ENCODE assay signal across 31 cellular contexts in genomic region chr11:60873533-60873932, GRCh38. TPM values are rescaled to one million over a fixed set of nuclear protein-coding genes. Genes with fewer than 3 reads are reported as not detected.
A peak's percentile ranks its signal among the peaks of the same experiment; 100 is the strongest.
DNase-seq lines count a peak whose midpoint lies in the region; ATAC-seq and TF ChIP-seq lines count a peak whose summit lies in the region.
"Had no signal": no experiment of that assay in that cellular context is flagged by ENCODE, and none has a peak within 500 bp of the region (broad histone marks: within the 10 kb centered on the region; RNA-seq: fewer than 3 reads in every experiment).

No MANE protein-coding gene starts in this region.

- peaks cover 23% of the 10 kb centered on the region for H3K4me1 ChIP-seq in fibroblast of lung (ENCODE audit: control insufficient read depth, extremely low read depth, insufficient read depth, low read length)
- H3K4me1 ChIP-seq in smooth muscle cell (ENCODE audit: low read depth): no peaks in the 10 kb centered on the region
- H3K4me1 ChIP-seq: BE2C had no signal

- no peaks in the 10 kb centered on the region for H3K27me3 Mint-ChIP-seq in T-helper 2 cell treated with Interferon-gamma antibody and Interleukin-4, amounts not matched to agents 5 μg/mL and 100 μg/mL, for 36 hours (ENCODE audit: low read depth)
- peaks cover 5% of the 10 kb centered on the region for H3K27me3 Mint-ChIP-seq in HFFc6 (ENCODE audit: insufficient read depth)
- H3K27me3 Mint-ChIP-seq in activated T-cell treated with anti-CD3 and anti-CD28 coated beads, Interleukin-2, amount 50 U/mL, for 24 hours: peaks cover 3% of the 10 kb centered on the region
- H3K27me3 Mint-ChIP-seq: activated CD4-positive, alpha-beta memory T cell treated with anti-CD3 and anti-CD28 coated beads, Interleukin-2, amount 10 ng/mL, durations not matched to agents 7 days and 5 days; activated naive CD8-positive, alpha-beta T cell treated with anti-CD3 and anti-CD28 coated beads, Interleukin-2, amount 50 U/mL, for 24 hours; type B pancreatic cell had no signal

- TF ChIP-seq CTCF in HFFc6 (IDR thresholded peaks at IDR 0.05) (0 out of 2 replicates have a peak, but pooled peaks have one; percentile 12), fibroblast of lung (conservative IDR thresholded peaks at IDR 0.05 in 1 of 2, IDR thresholded peaks at IDR 0.05 in 1 of 2; ENCODE audit: low read depth in 1 of 2, low read length in 2 of 2) (no peak), smooth muscle cell (IDR thresholded peaks at IDR 0.05; ENCODE audit: borderline replicate concordance, insufficient read depth, poor library complexity, severe bottlenecking) (no peak)

- H3F3A ChIP-seq in smooth muscle cell (ENCODE audit: low read depth): no peaks in the 10 kb centered on the region

- no peaks in the 10 kb centered on the region for H3K9me3 Mint-ChIP-seq in T-helper 2 cell treated with Interferon-gamma antibody and Interleukin-4, amounts not matched to agents 5 μg/mL and 100 μg/mL, for 36 hours
- no peaks in the 10 kb centered on the region for H3K9me3 Mint-ChIP-seq in HFFc6
- no peaks in the 10 kb centered on the region for H3K9me3 Mint-ChIP-seq in activated T-cell treated with anti-CD3 and anti-CD28 coated beads, Interleukin-2, amount 50 U/mL, for 24 hours
- H3K9me3 Mint-ChIP-seq: activated CD4-positive, alpha-beta memory T cell treated with anti-CD3 and anti-CD28 coated beads, Interleukin-2, amount 10 ng/mL, durations not matched to agents 7 days and 5 days; activated naive CD8-positive, alpha-beta T cell treated with anti-CD3 and anti-CD28 coated beads, Interleukin-2, amount 50 U/mL, for 24 hours; immature natural killer cell; natural killer cell; type B pancreatic cell had no signal

- H3K4me1 Mint-ChIP-seq in T-helper 2 cell treated with Interferon-gamma antibody and Interleukin-4, amounts not matched to agents 5 μg/mL and 100 μg/mL, for 36 hours (ENCODE audit: low read depth): peaks cover 67% of the 10 kb centered on the region
- peaks cover 23% of the 10 kb centered on the region for H3K4me1 Mint-ChIP-seq in HFFc6 (ENCODE audit: low read depth)
- H3K4me1 Mint-ChIP-seq in activated T-cell treated with anti-CD3 and anti-CD28 coated beads, Interleukin-2, amount 50 U/mL, for 24 hours (ENCODE audit: low read depth): peaks cover 18% of the 10 kb centered on the region

- H3K4me3 ChIP-seq in fibroblast of lung (replicated peaks in 1 of 4; ENCODE audit: control extremely low read depth in 1 of 4, insufficient read depth in 1 of 4, low read depth in 3 of 4, low read length in 4 of 4) (no peak overlapping the region), smooth muscle cell (no peak overlapping the region)
- H3K4me3 ChIP-seq: ovary had no signal

- H3K27me3 ChIP-seq in fibroblast of lung (ENCODE audit: control insufficient read depth, insufficient read depth, low read length) (no peaks in the 10 kb centered on the region), smooth muscle cell (ENCODE audit: low read depth) (no peaks in the 10 kb centered on the region)
- H3K27me3 ChIP-seq: BE2C, ovary had no signal

- peaks cover 10% of the 10 kb centered on the region for H3K36me3 Mint-ChIP-seq in T-helper 2 cell treated with Interferon-gamma antibody and Interleukin-4, amounts not matched to agents 5 μg/mL and 100 μg/mL, for 36 hours (ENCODE audit: low read depth)
- H3K36me3 Mint-ChIP-seq in HFFc6 (ENCODE audit: low read depth): peaks cover 5% of the 10 kb centered on the region; the same call in 1 of the 2 replicates
- peaks cover 32% of the 10 kb centered on the region for H3K36me3 Mint-ChIP-seq in activated T-cell treated with anti-CD3 and anti-CD28 coated beads, Interleukin-2, amount 50 U/mL, for 24 hours (ENCODE audit: low read depth)
- H3K36me3 Mint-ChIP-seq: immature natural killer cell, type B pancreatic cell had no signal

- H4K20me1 ChIP-seq in fibroblast of lung (ENCODE audit: control insufficient read depth, extremely low read depth, insufficient read depth, low read length): no peaks in the 10 kb centered on the region
- H4K20me1 ChIP-seq in smooth muscle cell (ENCODE audit: low read depth): no peaks in the 10 kb centered on the region

- H3K9ac ChIP-seq in fibroblast of lung (ENCODE audit: insufficient read depth, low read length) (no peak overlapping the region), smooth muscle cell (ENCODE audit: low read depth) (no peak overlapping the region)

- no peaks in the 10 kb centered on the region for H3K36me3 ChIP-seq in fibroblast of lung (ENCODE audit: control insufficient read depth, insufficient read depth, low read length)
- H3K36me3 ChIP-seq in smooth muscle cell (ENCODE audit: low read depth): no peaks in the 10 kb centered on the region
- H3K36me3 ChIP-seq: BE2C, ovary had no signal

- peak overlapping the region; percentile 19 for H3K27ac ChIP-seq in fibroblast of lung (ENCODE audit: insufficient read depth, low read length)
- no peak overlapping the region for H3K27ac ChIP-seq in smooth muscle cell (ENCODE audit: low read depth)
- H3K27ac ChIP-seq: ovary had no signal

- H3K79me2 ChIP-seq in fibroblast of lung (ENCODE audit: control insufficient read depth, insufficient read depth, low read length) (no peaks in the 10 kb centered on the region), smooth muscle cell (ENCODE audit: low read depth) (no peaks in the 10 kb centered on the region)

- H3K9me3 ChIP-seq in fibroblast of lung (ENCODE audit: control insufficient read depth, insufficient read depth, low read depth, low read length): no peaks in the 10 kb centered on the region
- no peaks in the 10 kb centered on the region for H3K9me3 ChIP-seq in smooth muscle cell (replicated peaks; ENCODE audit: low read depth)
- H3K9me3 ChIP-seq: BE2C, ovary had no signal

- no peak for ATAC-seq in HG03139 (IDR thresholded peaks at IDR 0.05; ENCODE audit: unreplicated experiment)
- ATAC-seq: activated CD4-positive, CD25-positive, alpha-beta regulatory T cell treated with anti-CD3 and anti-CD28 coated beads, Interleukin-2, amount 50 U/mL, for 24 hours; activated naive CD8-positive, alpha-beta T cell treated with anti-CD3 and anti-CD28 coated beads, Interleukin-2, amount 50 U/mL, for 24 hours; natural killer cell; Panc1 had no signal

- H3K4me2 ChIP-seq in fibroblast of lung (ENCODE audit: extremely low read depth, insufficient read depth, low read length): peak overlapping the region; percentile 10
- H3K4me2 ChIP-seq in smooth muscle cell: peak overlapping the region; percentile 53

- WGBS in smooth muscle cell (ENCODE audit: low lambda C conversion rate): 89% methylated on average over 12 of the region's 12 CpGs

- peak overlapping the region; percentile 31 for H3K27ac Mint-ChIP-seq in T-helper 2 cell treated with Interferon-gamma antibody and Interleukin-4, amounts not matched to agents 5 μg/mL and 100 μg/mL, for 36 hours
- H3K27ac Mint-ChIP-seq in HFFc6: no peak overlapping the region
- H3K27ac Mint-ChIP-seq in activated T-cell treated with anti-CD3 and anti-CD28 coated beads, Interleukin-2, amount 50 U/mL, for 24 hours: no peak overlapping the region
- H3K27ac Mint-ChIP-seq: activated CD4-positive, alpha-beta memory T cell treated with anti-CD3 and anti-CD28 coated beads, Interleukin-2, amount 10 ng/mL, durations not matched to agents 7 days and 5 days; activated naive CD8-positive, alpha-beta T cell treated with anti-CD3 and anti-CD28 coated beads, Interleukin-2, amount 50 U/mL, for 24 hours; immature natural killer cell; natural killer cell; type B pancreatic cell had no signal

- H2AFZ ChIP-seq in fibroblast of lung (ENCODE audit: low read length) (no peak overlapping the region), smooth muscle cell (ENCODE audit: low read depth) (no peak overlapping the region)

- peak overlapping the region; percentile 54 for H3K4me3 Mint-ChIP-seq in T-helper 2 cell treated with Interferon-gamma antibody and Interleukin-4, amounts not matched to agents 5 μg/mL and 100 μg/mL, for 36 hours
- no peak overlapping the region for H3K4me3 Mint-ChIP-seq in HFFc6
- H3K4me3 Mint-ChIP-seq in activated T-cell treated with anti-CD3 and anti-CD28 coated beads, Interleukin-2, amount 50 U/mL, for 24 hours: no peak overlapping the region
- H3K4me3 Mint-ChIP-seq: activated CD4-positive, alpha-beta memory T cell treated with anti-CD3 and anti-CD28 coated beads, Interleukin-2, amount 10 ng/mL, durations not matched to agents 7 days and 5 days; activated naive CD8-positive, alpha-beta T cell treated with anti-CD3 and anti-CD28 coated beads, Interleukin-2, amount 50 U/mL, for 24 hours; immature natural killer cell; natural killer cell; type B pancreatic cell had no signal

- DNase-seq in T-helper 2 cell treated with Interferon-gamma antibody and Interleukin-4, amounts not matched to agents 5 μg/mL and 100 μg/mL, for 36 hours (ENCODE audit: low spot score): no peak
- DNase-seq in T-helper 2 cell: no peak
- DNase-seq in HFFc6: no peak
- DNase-seq in fibroblast of lung (ENCODE audit: low read depth in 2 of 2): no peak
- DNase-seq in smooth muscle cell (lab: John Stamatoyannopoulos, UW; ENCODE audit: unreplicated experiment): no peak
- no peak for DNase-seq in stimulated activated CD4-positive, alpha-beta T cell treated with anti-CD3 and anti-CD28 coated beads, Interleukin-12 subunit alpha, Interleukin-12 subunit beta, amount 100 ng/mL, for 4 hours
- DNase-seq in activated T-cell treated with anti-CD3 and anti-CD28 coated beads, Interleukin-2, amount 50 U/mL, for 24 hours: no peak
- DNase-seq: activated CD4-positive, alpha-beta memory T cell treated with anti-CD3 and anti-CD28 coated beads, Interleukin-2, amount 10 ng/mL, durations not matched to agents 7 days and 5 days; activated effector memory CD4-positive, alpha-beta T cell treated with anti-CD3 and anti-CD28 coated beads, Interleukin-2, amount 50 U/mL, for 16 hours; activated naive CD8-positive, alpha-beta T cell treated with anti-CD3 and anti-CD28 coated beads, Interleukin-2, amount 50 U/mL, for 24 hours; BE2C; central memory CD4-positive, alpha-beta T cell; COR-L47; hippocampal formation; immature natural killer cell; natural killer cell; NCI-H1048; NCI-H1694; NCI-H510A; ovary; SHP77 treated with DMSO at 0.1 percent for 48 hours; stimulated activated CD4-positive, alpha-beta T cell treated with anti-CD3 and anti-CD28 coated beads, Interleukin-2, amount 100 ng/mL, for 48 hours; SW 1271 had no signal

RNA-seq across cellular contexts. Expression of gene ZP1, which starts 6.2 kb away (rescaled TPM):
- under 1 TPM in 3 of 6 experiments, not detected in 3; 0.13 to 0.30 (median 0.29) TPM for total RNA-seq in HFFc6 (2021; fragmentation: NEBNext Ultra II Directional; extraction: Animal tissue kit (Norgen Biotek cat#: 25700))
- total RNA-seq in fibroblast of lung (under 0.01 TPM in 1 of 2 replicates, not detected in the other), smooth muscle cell (0.94 TPM in 1 of 2 replicates, not detected in the other)
- polyA plus RNA-seq in fibroblast of lung (0.62 TPM in 1 of 2 replicates, not detected in the other), smooth muscle cell (1.4 and 2.9 TPM in 2 replicates)
- polyA plus RNA-seq in fibroblast of lung (2012): 1.3 TPM in 1 of 2 replicates, not detected in the other
- not detected in 2 replicates for polyA minus RNA-seq in fibroblast of lung (ENCODE audit: low replicate concordance)
- total RNA-seq: A673, dermis blood vessel endothelial cell, liver, mononuclear cell, ovary had no signal
- polyA plus RNA-seq: immature natural killer cell, liver had no signal

RNA-seq across cellular contexts. Expression of gene PTGDR2, which starts 17.8 kb away (rescaled TPM):
- total RNA-seq in HFFc6 (2021; fragmentation: NEBNext Ultra II Directional; extraction: Animal tissue kit (Norgen Biotek cat#: 25700)): not detected
- total RNA-seq in fibroblast of lung: 0.26 and 0.33 TPM in 2 replicates
- polyA plus RNA-seq in fibroblast of lung: 0.45 and 2.4 TPM in 2 replicates
- polyA plus RNA-seq in fibroblast of lung (2012): 0.80 and 4.1 TPM in 2 replicates
- 2.3 and 6.6 TPM in 2 replicates for polyA minus RNA-seq in fibroblast of lung (ENCODE audit: low replicate concordance)
- total RNA-seq in smooth muscle cell: 0.04 TPM in 1 of 2 replicates, not detected in the other
- polyA plus RNA-seq in smooth muscle cell: 0.08 and 0.45 TPM in 2 replicates
- total RNA-seq: dermis blood vessel endothelial cell had no signal

RNA-seq across cellular contexts. Expression of gene CCDC86, which starts 31.6 kb away (rescaled TPM):
- total RNA-seq in HFFc6 (2021; fragmentation: NEBNext Ultra II Directional; extraction: Animal tissue kit (Norgen Biotek cat#: 25700)): 10 to 100 TPM; 45.4 to 66.3 (median 54.4) TPM
- total RNA-seq in fibroblast of lung: 7.2 and 7.4 TPM in 2 replicates
- polyA plus RNA-seq in fibroblast of lung: 14.9 and 29.4 TPM in 2 replicates
- 24.3 and 48.7 TPM in 2 replicates for polyA plus RNA-seq in fibroblast of lung (2012)
- polyA minus RNA-seq in fibroblast of lung (ENCODE audit: low replicate concordance): 14.6 and 35.1 TPM in 2 replicates
- total RNA-seq in smooth muscle cell: 2.6 and 7.5 TPM in 2 replicates
- polyA plus RNA-seq in smooth muscle cell: 24.2 and 30.3 TPM in 2 replicates

RNA-seq across cellular contexts. Expression of gene PRPF19, which starts 32.9 kb away (rescaled TPM):
- total RNA-seq in HFFc6 (2021; fragmentation: NEBNext Ultra II Directional; extraction: Animal tissue kit (Norgen Biotek cat#: 25700)): 10 to 100 TPM; 72.5 to 95.1 (median 89.4) TPM
- 34.7 and 37.7 TPM in 2 replicates for total RNA-seq in fibroblast of lung
- 32.6 and 55.6 TPM in 2 replicates for polyA plus RNA-seq in fibroblast of lung
- polyA plus RNA-seq in fibroblast of lung (2012): 55.0 and 87.5 TPM in 2 replicates
- polyA minus RNA-seq in fibroblast of lung (ENCODE audit: low replicate concordance): 79.5 and 138 TPM in 2 replicates
- 33.0 and 36.3 TPM in 2 replicates for total RNA-seq in smooth muscle cell
- polyA plus RNA-seq in smooth muscle cell: 10.2 and 14.1 TPM in 2 replicates

RNA-seq across cellular contexts. Expression of gene TMEM109, which starts 40.4 kb away (rescaled TPM):
- total RNA-seq in HFFc6 (2021; fragmentation: NEBNext Ultra II Directional; extraction: Animal tissue kit (Norgen Biotek cat#: 25700)): 100 to 1,000 TPM in 1 of 6 experiments, 10 to 100 TPM in 5; 74.6 to 101 (median 92.5) TPM
- total RNA-seq in fibroblast of lung: 18.7 and 21.5 TPM in 2 replicates
- polyA plus RNA-seq in fibroblast of lung: 34.9 and 42.4 TPM in 2 replicates
- polyA plus RNA-seq in fibroblast of lung (2012): 75.9 and 84.1 TPM in 2 replicates
- polyA minus RNA-seq in fibroblast of lung (ENCODE audit: low replicate concordance): 130 and 134 TPM in 2 replicates
- 19.8 and 48.5 TPM in 2 replicates for total RNA-seq in smooth muscle cell
- polyA plus RNA-seq in smooth muscle cell: 99.7 and 107 TPM in 2 replicates
